ENCODE assay signal across 6 cellular contexts in genomic region chr14:22822017-22822618, GRCh38. TPM values are rescaled to one million over a fixed set of nuclear protein-coding genes. Genes with fewer than 3 reads are reported as not detected.
DNase-seq lines count a peak whose midpoint lies in the region; TF ChIP-seq lines count a peak whose summit lies in the region.

No MANE protein-coding gene starts in this region.

- no peaks in the 10 kb centered on the region for H3K79me2 ChIP-seq in SU-DHL-6 (ENCODE audit: insufficient read depth, low read length)

- H3K9me3 Mint-ChIP-seq in glutamatergic neuron (ENCODE audit: unreplicated experiment): no peaks in the 10 kb centered on the region

- H3K27ac ChIP-seq in SU-DHL-6 (ENCODE audit: low read depth, low read length) (no peak overlapping the region), stomach (peak overlapping the region; percentile 82 to 91 (median 87))

- H3K9me3 ChIP-seq in SU-DHL-6 (ENCODE audit: insufficient read depth, low read length) (no peaks in the 10 kb centered on the region), stomach (no peaks in the 10 kb centered on the region)

- H3K27me3 Mint-ChIP-seq in glutamatergic neuron (ENCODE audit: unreplicated experiment): no peaks in the 10 kb centered on the region

- H4K20me1 ChIP-seq in SU-DHL-6 (ENCODE audit: low read depth, low read length): no peaks in the 10 kb centered on the region

- H3K27me3 ChIP-seq in SU-DHL-6 (ENCODE audit: low read length) (no peaks in the 10 kb centered on the region), stomach (no peaks in the 10 kb centered on the region)

- TF ChIP-seq CTCF in SU-DHL-6 (IDR thresholded peaks at IDR 0.05; ENCODE audit: insufficient read depth, low read length, poor library complexity, severe bottlenecking): no peak
- TF ChIP-seq CTCF in glutamatergic neuron (IDR thresholded peaks at IDR 0.05; ENCODE audit: partially characterized antibody, unreplicated experiment): no peak
- no peak for TF ChIP-seq CTCF in stomach (IDR thresholded peaks at IDR 0.05)

- H3K4me2 ChIP-seq in SU-DHL-6 (ENCODE audit: low read depth, low read length, poor library complexity, severe bottlenecking): peak overlapping the region; percentile 60

- DNase-seq in glutamatergic neuron: no peak
- DNase-seq in stomach: no peak
- DNase-seq in DMS153 (lab: John Stamatoyannopoulos, UW): no peak
- DNase-seq in mucosa of gallbladder (ENCODE audit: low spot score): no peak
- DNase-seq in HUDEP-2 (lab: John Stamatoyannopoulos, UW; ENCODE audit: unreplicated experiment in 76 of 76): no peak

- H3K27ac Mint-ChIP-seq in glutamatergic neuron (ENCODE audit: unreplicated experiment): no peak overlapping the region

- H3K4me1 Mint-ChIP-seq in glutamatergic neuron (ENCODE audit: low read depth, unreplicated experiment): peaks cover 7% of the 10 kb centered on the region

- 35 to 49% (median 40%) methylated on average over 30 to 34 of the region's 34 CpGs for WGBS in stomach, 5 donors

- H3K36me3 ChIP-seq in SU-DHL-6 (ENCODE audit: low read length) (no peaks in the 10 kb centered on the region), stomach (no peaks in the 10 kb centered on the region)

- H3K4me3 ChIP-seq in SU-DHL-6 (ENCODE audit: insufficient read depth, low read length, poor library complexity, severe bottlenecking) (no peak overlapping the region), stomach (peak overlapping the region; percentile 43 to 53 (median 44))

- TF ChIP-seq EP300 in stomach (IDR thresholded peaks at IDR 0.05): no peak

- H3K4me3 Mint-ChIP-seq in glutamatergic neuron (ENCODE audit: unreplicated experiment): peak overlapping the region; percentile 70

- no peaks in the 10 kb centered on the region for H3K36me3 Mint-ChIP-seq in glutamatergic neuron (ENCODE audit: unreplicated experiment)

- peak overlapping the region; percentile 38; the same call in 1 of the 2 replicates for H3K9ac ChIP-seq in SU-DHL-6 (ENCODE audit: low read length)

- intact Hi-C loops in stomach (cut with DNase I; ENCODE audit: low total_unique reads): no loop called here

- TF ChIP-seq POLR2A in stomach (IDR thresholded peaks at IDR 0.05): no peak

- peak overlapping the region; percentile 64 for H2AFZ ChIP-seq in SU-DHL-6 (ENCODE audit: low read depth, low read length, severe bottlenecking)

- H3F3A ChIP-seq in SU-DHL-6 (ENCODE audit: insufficient read depth): peaks cover 7% of the 10 kb centered on the region; the same call in 1 of the 2 replicates

- no peaks in the 10 kb centered on the region for H3K9me2 ChIP-seq in SU-DHL-6 (replicated peaks; ENCODE audit: insufficient read depth, low read length)

- peaks cover 36 to 78% (median 65%) of the 10 kb centered on the region in 4 donors for H3K4me1 ChIP-seq in stomach

RNA-seq across cellular contexts. Expression of gene SLC7A7, which starts 6.9 kb away (rescaled TPM):
- total RNA-seq in glutamatergic neuron (ENCODE audit: unreplicated experiment): 1.7 TPM
- 10 to 100 TPM in 2 of 5 donors, 1 to 10 TPM in 1, not detected in 2; 7.6 to 29.4 (median 10.5) TPM for total RNA-seq in stomach
- polyA plus RNA-seq in stomach: 1 to 10 TPM; 3.1 to 8.6 (median 3.2) TPM
- 72.7 TPM for total RNA-seq in mucosa of gallbladder

RNA-seq across cellular contexts. Expression of gene MRPL52, which starts 7.6 kb away (rescaled TPM):
- 67.9 TPM for total RNA-seq in glutamatergic neuron (ENCODE audit: unreplicated experiment)
- total RNA-seq in stomach: 100 to 1,000 TPM in 2 of 5 donors, 10 to 100 TPM in 2, not detected in 1; 25.2 to 194 (median 110) TPM
- 100 to 1,000 TPM; 134 to 181 (median 156) TPM for polyA plus RNA-seq in stomach
- 85.1 TPM for total RNA-seq in mucosa of gallbladder

RNA-seq across cellular contexts. Expression of gene MMP14, which starts 14.3 kb away (rescaled TPM):
- total RNA-seq in glutamatergic neuron (ENCODE audit: unreplicated experiment) (162 TPM), stomach (100 to 1,000 TPM in 1 of 5 donors, 10 to 100 TPM in 4; 20.5 to 104 (median 46.7) TPM), mucosa of gallbladder (222 TPM)
- 10 to 100 TPM; 14.7 to 59.1 (median 29.6) TPM for polyA plus RNA-seq in stomach

RNA-seq across cellular contexts. Expression of gene LRP10, which starts 49.4 kb away (rescaled TPM):
- 15.1 TPM for total RNA-seq in glutamatergic neuron (ENCODE audit: unreplicated experiment)
- total RNA-seq in stomach: 100 to 1,000 TPM in 3 of 5 donors, 10 to 100 TPM in 2; 37.1 to 277 (median 112) TPM
- polyA plus RNA-seq in stomach: 10 to 100 TPM; 25.1 to 47.3 (median 26.9) TPM
- total RNA-seq in mucosa of gallbladder: 315 TPM

RNA-seq across cellular contexts. Expression of gene OXA1L, which starts 55.6 kb away (rescaled TPM):
- total RNA-seq in glutamatergic neuron (ENCODE audit: unreplicated experiment) (80.3 TPM), stomach (100 to 1,000 TPM in 1 of 5 donors, 10 to 100 TPM in 4; 46.7 to 119 (median 58.6) TPM), mucosa of gallbladder (114 TPM)
- polyA plus RNA-seq in stomach: 100 to 1,000 TPM in 1 of 3 donors, 10 to 100 TPM in 2; 81.9 to 116 (median 97.9) TPM
